Comparison of ENCODE assay signal across 1 cellular context in the genomic region with DNA sequence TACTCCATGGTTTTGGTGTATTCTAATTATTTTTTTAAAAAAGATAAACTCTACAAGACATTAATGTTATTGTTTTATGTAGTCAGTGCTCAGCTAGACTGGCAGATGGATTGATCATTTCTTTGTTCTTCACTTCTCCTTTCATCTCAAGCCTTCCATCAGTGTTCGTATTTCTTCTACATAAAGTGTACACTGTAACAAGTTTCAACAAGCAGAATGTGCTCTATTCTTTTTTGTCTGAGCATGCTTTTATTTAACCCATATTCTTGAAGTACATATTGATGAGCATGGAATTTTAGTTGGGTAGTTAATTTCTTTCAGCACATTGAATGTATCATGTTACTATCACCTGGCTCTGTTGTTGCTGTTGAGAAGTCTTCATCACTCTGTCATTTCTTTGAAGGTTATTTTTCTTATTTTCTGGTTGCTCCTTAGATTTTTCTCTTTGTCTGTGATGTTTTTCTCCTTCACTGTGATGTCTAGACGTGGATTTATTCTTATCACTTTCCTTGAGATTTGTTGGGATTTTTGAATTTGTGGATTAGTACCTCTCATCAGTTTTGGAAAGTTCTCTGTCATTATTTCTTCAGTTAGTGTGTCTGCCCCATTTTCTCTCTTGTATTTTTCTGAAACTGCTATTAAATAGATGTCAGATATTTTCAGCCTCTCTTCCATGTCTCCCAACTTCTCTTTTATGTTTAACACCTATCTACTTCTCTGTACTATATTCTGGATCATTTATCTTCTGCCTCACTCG.
TF ChIP-seq lines count a peak whose summit lies in the region.

No MANE protein-coding gene starts in this region.

TF ChIP-seq in IMR-90, 13 proteins besides CTCF, POLR2A, EP300 and RAD21:
- no peak for TF ChIP-seq CHD1 (IDR thresholded peaks at IDR 0.05; ENCODE audit: low read depth, low read length)
- no peak for TF ChIP-seq MAZ (IDR thresholded peaks at IDR 0.05; ENCODE audit: borderline replicate concordance, low read depth, low read length)
